In the genomic region with DNA sequence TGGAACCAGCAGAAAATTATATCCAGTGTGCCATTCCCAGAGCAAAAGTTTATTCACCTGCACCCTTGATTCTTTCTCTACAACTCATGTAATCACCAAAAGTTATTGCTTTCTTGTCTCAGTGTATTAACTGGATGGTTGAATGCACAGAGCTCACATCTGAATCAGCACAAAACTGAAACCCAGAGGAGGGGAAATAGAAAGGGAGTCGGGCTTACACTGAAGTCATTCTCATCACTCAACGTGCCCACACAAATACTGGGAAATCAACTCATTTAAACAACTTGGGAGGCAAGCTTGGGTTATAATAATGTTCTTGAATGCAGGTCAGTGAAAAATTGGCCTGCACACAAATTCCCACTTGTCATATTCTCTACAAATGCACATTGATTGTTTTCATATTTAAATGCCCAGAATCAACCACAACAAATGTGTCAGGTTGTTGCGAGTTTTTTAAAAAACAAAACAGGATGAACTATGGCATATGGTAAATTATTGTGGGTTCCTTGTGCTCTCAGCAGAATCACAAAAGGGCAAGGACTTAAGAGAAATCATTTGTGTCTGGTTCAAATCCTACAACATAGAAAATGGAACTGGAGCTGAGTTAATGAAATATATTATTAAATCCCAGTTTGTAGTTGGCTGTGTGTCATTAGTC, we compare ENCODE assay signal across 1 cellular context.
TF ChIP-seq lines count a peak whose summit lies in the region.

No MANE protein-coding gene starts in this region.

TF ChIP-seq in SK-N-SH, 30 proteins besides CTCF, POLR2A, EP300 and RAD21 (continued from another document):
- TF ChIP-seq RXRA (IDR thresholded peaks at IDR 0.05; ENCODE audit: borderline replicate concordance, low read depth) (no peak), FOXM1 (IDR thresholded peaks at IDR 0.05; ENCODE audit: low read depth) (no peak)
